ENCODE assay signal across 6 cellular contexts in genomic region chr16:7679899-7680298, GRCh38.
"Had no signal": no experiment of that assay in that cellular context is flagged by ENCODE, and none has a peak within 500 bp of the region (broad histone marks: within the 10 kb centered on the region; RNA-seq: fewer than 3 reads in every experiment).

No MANE protein-coding gene starts in this region.

- DNase-seq: H9, HCEC 1CT had no signal

- H2AFZ ChIP-seq: GM23338 had no signal

- FAIRE-seq: H1, H54, HepG2 had no signal

- H3K4me2 ChIP-seq: GM23338 had no signal

- ATAC-seq: GM23338, HepG2 had no signal

- H3K4me3 ChIP-seq: GM23338 had no signal
